Comparison of ENCODE assay signal across 11 cellular contexts in genomic region chr6:132132911-132133639, GRCh38.
A peak's percentile ranks its signal among the peaks of the same experiment; 100 is the strongest.
DNase-seq lines count a peak whose midpoint lies in the region; ATAC-seq and TF ChIP-seq lines count a peak whose summit lies in the region.
"Had no signal": no experiment of that assay in that cellular context is flagged by ENCODE, and none has a peak within 500 bp of the region (broad histone marks: within the 10 kb centered on the region; RNA-seq: fewer than 3 reads in every experiment).

No MANE protein-coding gene starts in this region.

- WGBS in body of pancreas, 2 donors = 65 to 70% methylated on average over 3 of the region's 3 CpGs

- no peaks in the 10 kb centered on the region for H3K9me3 Mint-ChIP-seq in naive thymus-derived CD4-positive, alpha-beta T cell

- POLR2A ChIA-PET in naive thymus-derived CD4-positive, alpha-beta T cell (lab: Charles Lee) = no interaction called here

- DNase-seq in NAMALWA (ENCODE audit: low spot score) = peak; percentile 45
- DNase-seq in dedifferentiated amniotic fluid mesenchymal stem cell (ENCODE audit: extremely low spot score) = peak; percentile 46
- DNase-seq in medulla oblongata (ENCODE audit: extremely low spot score) = peak; percentile 83
- no peak for DNase-seq in thoracic aorta (ENCODE audit: low spot score)
- no peak for DNase-seq in body of pancreas
- DNase-seq in naive thymus-derived CD4-positive, alpha-beta T cell = no peak
- DNase-seq: naive thymus-derived CD8-positive, alpha-beta T cell; stimulated activated naive CD4-positive, alpha-beta T cell treated with Interleukin-2 at 50 U/mL for 16 hours; T1000 had no signal

- ATAC-seq in thoracic aorta (ENCODE audit: insufficient number of reproducible peaks, low FRiP score, low read depth) (no peak), body of pancreas (no peak), HG03025 (IDR thresholded peaks at IDR 0.05; ENCODE audit: low FRiP score, unreplicated experiment) (no peak)
- ATAC-seq in naive thymus-derived CD4-positive, alpha-beta T cell = no peak
- ATAC-seq: naive thymus-derived CD8-positive, alpha-beta T cell had no signal

- H3K9me3 ChIP-seq in thoracic aorta = no peaks in the 10 kb centered on the region
- H3K9me3 ChIP-seq in body of pancreas = no peaks in the 10 kb centered on the region
- H3K9me3 ChIP-seq in naive thymus-derived CD4-positive, alpha-beta T cell (ENCODE audit: control insufficient read depth in 2 of 3, low read length in 3 of 3) = no peaks in the 10 kb centered on the region

- intact Hi-C loops in body of pancreas (cut with DNase I) = no loop called here
- intact Hi-C loops in naive thymus-derived CD4-positive, alpha-beta T cell (cut with micrococcal nuclease) = no loop called here

- no peaks in the 10 kb centered on the region for H3K27me3 ChIP-seq in thoracic aorta (replicated peaks; ENCODE audit: insufficient read depth)
- no peaks in the 10 kb centered on the region for H3K27me3 ChIP-seq in body of pancreas
- no peaks in the 10 kb centered on the region for H3K27me3 ChIP-seq in naive thymus-derived CD4-positive, alpha-beta T cell (ENCODE audit: control insufficient read depth in 2 of 2, insufficient read depth in 2 of 2, low read length in 2 of 2)
- H3K27me3 ChIP-seq: cardiac muscle cell had no signal

- TF ChIP-seq POLR2A in body of pancreas (IDR thresholded peaks at IDR 0.05) = no peak

- no peak overlapping the region for H3K4me3 ChIP-seq in thoracic aorta
- H3K4me3 ChIP-seq in body of pancreas = no peak overlapping the region
- H3K4me3 ChIP-seq in naive thymus-derived CD4-positive, alpha-beta T cell (ENCODE audit: low read length) = no peak overlapping the region
- H3K4me3 ChIP-seq: cardiac muscle cell had no signal

- no peak for TF ChIP-seq CTCF in thoracic aorta (IDR thresholded peaks at IDR 0.05)
- TF ChIP-seq CTCF in body of pancreas (IDR thresholded peaks at IDR 0.05) = no peak

- H3K36me3 Mint-ChIP-seq in naive thymus-derived CD4-positive, alpha-beta T cell = no peaks in the 10 kb centered on the region
- H3K36me3 Mint-ChIP-seq: naive thymus-derived CD8-positive, alpha-beta T cell had no signal

- H3K27ac Mint-ChIP-seq in naive thymus-derived CD4-positive, alpha-beta T cell = no peak overlapping the region

- CTCF ChIA-PET in naive thymus-derived CD4-positive, alpha-beta T cell (lab: Charles Lee) = no interaction called here

- no peak overlapping the region for H3K4me3 Mint-ChIP-seq in naive thymus-derived CD4-positive, alpha-beta T cell

- H3K27me3 Mint-ChIP-seq in naive thymus-derived CD4-positive, alpha-beta T cell = peaks cover 8 to 21% (median 13%) of the 10 kb centered on the region in 5 donors

- H3K36me3 ChIP-seq in thoracic aorta = no peaks in the 10 kb centered on the region
- no peaks in the 10 kb centered on the region for H3K36me3 ChIP-seq in body of pancreas (replicated peaks in 1 of 2; ENCODE audit: insufficient read depth in 1 of 2, low read depth in 2 of 2)
- H3K36me3 ChIP-seq in naive thymus-derived CD4-positive, alpha-beta T cell (ENCODE audit: control insufficient read depth in 2 of 3, insufficient read depth in 3 of 3, low read length in 3 of 3) = no peaks in the 10 kb centered on the region
- H3K36me3 ChIP-seq: cardiac muscle cell had no signal

- H3K4me1 Mint-ChIP-seq in naive thymus-derived CD4-positive, alpha-beta T cell = no peaks in the 10 kb centered on the region

- H3K27ac ChIP-seq in thoracic aorta = peak overlapping the region; percentile 97 to 99
- peak overlapping the region in 2 of 4 donors; percentile 30 to 43 for H3K27ac ChIP-seq in body of pancreas
- H3K27ac ChIP-seq in naive thymus-derived CD4-positive, alpha-beta T cell (ENCODE audit: low read depth, low read length) = no peak overlapping the region
- H3K27ac ChIP-seq: cardiac muscle cell had no signal

- H3K4me1 ChIP-seq in thoracic aorta (ENCODE audit: control insufficient read depth in 1 of 2, low read depth in 2 of 2) (peaks cover 18 to 45% of the 10 kb centered on the region in 2 donors), body of pancreas (peaks cover 16% of the 10 kb centered on the region)
- no peaks in the 10 kb centered on the region for H3K4me1 ChIP-seq in naive thymus-derived CD4-positive, alpha-beta T cell (ENCODE audit: control insufficient read depth in 2 of 2, insufficient read depth in 2 of 2, low read length in 2 of 2)

Comparison
In these comparisons a context has a peak if more than half of its experiments do, and no peak if none do; other contexts are left out.
1. DNase-seq: peak in NAMALWA (single experiment), dedifferentiated amniotic fluid mesenchymal stem cell (single experiment) and medulla oblongata (single experiment); none in thoracic aorta (single experiment), body of pancreas (0 of 4) and naive thymus-derived CD4-positive, alpha-beta T cell (0 of 9).